ENCODE assay signal across 22 cellular contexts in the genomic region with DNA sequence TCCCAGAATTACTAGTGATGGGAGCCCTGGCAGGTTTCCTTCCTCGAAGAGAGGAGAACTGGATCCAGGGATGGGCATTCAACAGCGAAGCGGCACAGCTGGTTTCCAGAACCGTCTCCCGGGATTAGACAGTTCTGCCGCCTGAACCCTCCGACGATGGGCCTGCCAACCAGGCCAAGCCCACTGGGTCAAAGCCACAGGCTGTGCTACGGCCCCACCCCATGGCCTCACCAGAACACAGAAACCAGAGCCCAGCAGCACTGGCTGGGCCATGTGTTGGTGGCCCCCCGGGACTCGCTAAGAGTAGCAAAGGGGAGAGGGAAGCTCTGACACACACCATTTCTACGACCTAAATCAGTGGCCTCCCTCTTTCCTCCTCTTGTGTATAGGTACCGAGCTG. TPM values are rescaled to one million over a fixed set of nuclear protein-coding genes. Genes with fewer than 3 reads are reported as not detected.
"Had no signal": no experiment of that assay in that cellular context is flagged by ENCODE, and none has a peak within 500 bp of the region (broad histone marks: within the 10 kb centered on the region; RNA-seq: fewer than 3 reads in every experiment).

No MANE protein-coding gene starts in this region.

- H3K27me3 ChIP-seq: adrenal gland, esophagus muscularis mucosa, neutrophil, tibial artery had no signal

- H3K4me3 ChIP-seq: adrenal gland, esophagus muscularis mucosa, tibial artery had no signal

- ATAC-seq: left ventricle myocardium superior; naive thymus-derived CD8-positive, alpha-beta T cell; T-cell had no signal

- H3K27ac Mint-ChIP-seq: dendritic cell treated with granulocyte-macrophage colony-stimulating factor and Interleukin-4, amounts not matched to agents 40 ng/mL and 50 ng/mL, for 4 days; T-cell had no signal

- H3K9me3 ChIP-seq: adrenal gland, esophagus muscularis mucosa, neutrophil, tibial artery had no signal

- H3K27me3 Mint-ChIP-seq: naive thymus-derived CD8-positive, alpha-beta T cell; T-cell had no signal

- H3K4me3 Mint-ChIP-seq: dendritic cell treated with granulocyte-macrophage colony-stimulating factor and Interleukin-4, amounts not matched to agents 40 ng/mL and 50 ng/mL, for 4 days; naive thymus-derived CD8-positive, alpha-beta T cell; T-cell had no signal

- DNase-seq: activated CD4-positive, alpha-beta T cell treated with anti-CD3 and anti-CD28 coated beads, Interleukin-2, amount 50 U/mL, for 1 hour; activated CD4-positive, CD25-positive, alpha-beta regulatory T cell treated with anti-CD3 and anti-CD28 coated beads, Interleukin-2, amount 50 U/mL, for 72 hours; activated CD8-positive, alpha-beta memory T cell treated with anti-CD3 and anti-CD28 coated beads for 24 hours; activated CD8-positive, alpha-beta memory T cell treated with anti-CD3 and anti-CD28 coated beads, Interleukin-2, amount 50 U/mL, for 48 hours; activated effector memory CD4-positive, alpha-beta T cell treated with Interleukin-2 at 50 U/mL for 16 hours; activated naive CD4-positive, alpha-beta T cell treated with anti-CD3 and anti-CD28 coated beads, Interleukin-2, amount 50 U/mL, for 16 hours; activated T-cell treated with anti-CD3 and anti-CD28 coated beads, Interleukin-2, amount 50 U/mL, for 48 hours; adrenal gland; effector CD8-positive, alpha-beta T cell; left ventricle myocardium superior; mesendoderm; naive thymus-derived CD8-positive, alpha-beta T cell; stimulated activated naive CD4-positive, alpha-beta T cell; T-cell; T1000; tibial artery had no signal

- H3K79me2 ChIP-seq: parathyroid adenoma had no signal

- H3K4me1 ChIP-seq: parathyroid adenoma had no signal

- H2AFZ ChIP-seq: parathyroid adenoma had no signal

- H3K27ac ChIP-seq: adrenal gland, esophagus muscularis mucosa, neutrophil, parathyroid adenoma, tibial artery had no signal

- H3K9ac ChIP-seq: parathyroid adenoma had no signal

- H3K9me3 Mint-ChIP-seq: dendritic cell treated with granulocyte-macrophage colony-stimulating factor and Interleukin-4, amounts not matched to agents 40 ng/mL and 50 ng/mL, for 4 days; naive thymus-derived CD8-positive, alpha-beta T cell; T-cell had no signal

RNA-seq across cellular contexts. Expression of gene C15orf62, which starts 2.2 kb away (rescaled TPM):
- total RNA-seq: astrocyte, fibroblast of villous mesenchyme, left ventricle myocardium superior had no signal
